9 cellular contexts compared by ENCODE assay signal in the genomic region with DNA sequence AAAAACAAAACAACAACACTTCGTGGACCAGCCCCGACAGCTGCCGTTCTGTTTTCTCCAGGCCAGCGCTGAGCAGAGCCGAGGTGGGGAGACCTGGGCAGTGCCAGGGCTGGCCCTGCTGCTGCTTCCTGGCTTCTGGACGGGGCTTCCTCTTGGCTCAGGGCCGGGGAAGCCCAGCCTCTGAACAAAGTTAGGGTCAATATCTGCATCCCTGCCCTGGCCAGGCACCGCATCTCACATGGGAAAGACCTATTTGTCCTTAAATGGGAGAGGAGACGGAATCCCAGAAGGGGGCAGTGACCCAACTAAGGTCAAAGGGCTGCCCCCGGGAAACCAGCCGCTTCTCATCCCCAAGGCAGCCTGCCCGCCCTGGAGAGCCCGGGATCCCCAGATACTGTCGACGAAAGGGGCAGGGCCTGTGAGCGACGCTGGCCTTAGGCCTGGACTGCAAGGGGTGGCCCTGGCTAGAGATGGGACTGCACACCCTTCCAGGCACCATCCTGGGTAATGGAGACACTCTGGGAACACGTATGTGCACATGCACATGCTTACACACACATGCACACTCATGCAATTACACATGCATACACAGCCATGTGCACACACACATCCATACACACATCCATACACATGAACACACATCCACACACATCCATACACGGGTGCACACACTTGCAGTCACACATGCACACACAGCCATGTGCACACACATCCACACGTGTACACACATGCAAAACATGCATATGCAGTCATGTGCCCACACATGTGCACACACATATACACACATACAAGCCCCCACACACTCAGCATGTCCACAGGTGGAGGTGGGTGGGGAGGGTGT. TPM values are rescaled to one million over a fixed set of nuclear protein-coding genes. Genes with fewer than 3 reads are reported as not detected.
DNase-seq lines count a peak whose midpoint lies in the region; ATAC-seq, FAIRE-seq and TF ChIP-seq lines count a peak whose summit lies in the region.
"Had no signal": no experiment of that assay in that cellular context is flagged by ENCODE, and none has a peak within 500 bp of the region (broad histone marks: within the 10 kb centered on the region; RNA-seq: fewer than 3 reads in every experiment).

No MANE protein-coding gene starts in this region.

- no peak overlapping the region for H3K27ac Mint-ChIP-seq in mesothelial cell of epicardium
- H3K27ac Mint-ChIP-seq: activated naive CD8-positive, alpha-beta T cell treated with anti-CD3 and anti-CD28 coated beads, Interleukin-2, amount 10 ng/mL, durations not matched to agents 7 days and 5 days had no signal

- peaks cover 17 to 19% of the 10 kb centered on the region in 2 donors for H3K4me1 ChIP-seq in neuronal stem cell (ENCODE audit: control insufficient read depth in 2 of 2, insufficient read depth in 1 of 2, low read depth in 1 of 2, low read length in 2 of 2)

- no CpG with 5 or more reads among the region's 20 CpGs for WGBS in neuronal stem cell (ENCODE audit: extremely low coverage in 2 of 2, insufficient read length in 2 of 2, insufficient replicate concordance in 1 of 2), 2 donors

- H3K18ac ChIP-seq in neuronal stem cell (ENCODE audit: low read length) = no peak overlapping the region

- peak overlapping the region; percentile 14 for H3K14ac ChIP-seq in neuronal stem cell (ENCODE audit: low read length)

- H3K9ac ChIP-seq in neuronal stem cell (ENCODE audit: low read depth, low read length, poor library complexity) = peak overlapping the region; percentile 55

- no peak overlapping the region for H3K23ac ChIP-seq in neuronal stem cell (ENCODE audit: low read depth, low read length, poor library complexity)

- peaks cover 0 to 5% (median 0%) of the 10 kb centered on the region in 3 experiments for H3K27me3 ChIP-seq in neuronal stem cell (ENCODE audit: control insufficient read depth in 3 of 3, insufficient read depth in 3 of 3, low read depth in 1 of 3, low read length in 3 of 3)

- no peak for TF ChIP-seq CTCF in mesothelial cell of epicardium (IDR thresholded peaks at IDR 0.05; ENCODE audit: unreplicated experiment)

- no peak overlapping the region for H3K4ac ChIP-seq in neuronal stem cell (ENCODE audit: low read length)

- no peak overlapping the region for H2BK120ac ChIP-seq in neuronal stem cell (ENCODE audit: low read depth, low read length)

- H2AK5ac ChIP-seq in neuronal stem cell (ENCODE audit: low read depth, low read length) = peak overlapping the region; percentile 82

- ATAC-seq in SK-N-SH treated with all-trans-retinoic acid at 6 μM for 48 hours (peak; percentile 68), Right ventricle myocardium superior (ENCODE audit: poor library complexity) (no peak)

- peaks cover 9% of the 10 kb centered on the region for H3K9me3 Mint-ChIP-seq in mesothelial cell of epicardium
- H3K9me3 Mint-ChIP-seq: activated naive CD8-positive, alpha-beta T cell treated with anti-CD3 and anti-CD28 coated beads, Interleukin-2, amount 10 ng/mL, durations not matched to agents 7 days and 5 days had no signal

- H4K91ac ChIP-seq in neuronal stem cell (ENCODE audit: low read depth, low read length, poor library complexity) = no peak overlapping the region

- no peak overlapping the region for H3K4me2 ChIP-seq in neuronal stem cell (ENCODE audit: insufficient read depth, low read length, poor library complexity, severe bottlenecking)

- H3K4me3 ChIP-seq in neuronal stem cell (ENCODE audit: low read length in 2 of 2) = peak overlapping the region in 1 of 2 donors; percentile 64

- H3K27me3 Mint-ChIP-seq in mesothelial cell of epicardium (ENCODE audit: low read depth) = no peaks in the 10 kb centered on the region

- H4K8ac ChIP-seq in neuronal stem cell (ENCODE audit: low read depth, low read length) = no peak overlapping the region

- intact Hi-C loops in Right ventricle myocardium superior (cut with DNase I) = loop anchor here (10.0 kb wide), 1 partner anchor 45 kb away; no protein-coding TSS in a partner anchor

- peak; percentile 95 for FAIRE-seq in urothelium cell line (lab: Jason Lieb, UNC)
- FAIRE-seq: endometrium had no signal

- H3K27ac ChIP-seq in neuronal stem cell (replicated peaks; ENCODE audit: low read length) = no peak overlapping the region

- no peaks in the 10 kb centered on the region for H3K79me1 ChIP-seq in neuronal stem cell (ENCODE audit: low read depth, low read length)

- no peaks in the 10 kb centered on the region for H3K36me3 Mint-ChIP-seq in mesothelial cell of epicardium
- H3K36me3 Mint-ChIP-seq: activated naive CD8-positive, alpha-beta T cell treated with anti-CD3 and anti-CD28 coated beads, Interleukin-2, amount 10 ng/mL, durations not matched to agents 7 days and 5 days had no signal

- peak; percentile 58 for DNase-seq in Right ventricle myocardium superior
- DNase-seq in neuronal stem cell (ENCODE audit: low spot score) = no peak
- DNase-seq in urothelium cell line (ENCODE audit: low spot score) = no peak
- no peak for DNase-seq in NCI-H226
- no peak for DNase-seq in NCI-H146 (lab: John Stamatoyannopoulos, UW)
- DNase-seq in mesothelial cell of epicardium (ENCODE audit: low spot score in 2 of 2, unreplicated experiment in 2 of 2) = no peak

- H2BK12ac ChIP-seq in neuronal stem cell (ENCODE audit: low read length) = no peak overlapping the region

- peaks cover 3 to 6% of the 10 kb centered on the region in 2 donors for H3K9me3 ChIP-seq in neuronal stem cell (replicated peaks in 1 of 2; ENCODE audit: control insufficient read depth in 2 of 2, insufficient read depth in 1 of 2, low read depth in 1 of 2, low read length in 2 of 2)

- H2BK15ac ChIP-seq in neuronal stem cell (ENCODE audit: low read length) = no peak overlapping the region

- no peak overlapping the region for H3K4me3 Mint-ChIP-seq in mesothelial cell of epicardium
- H3K4me3 Mint-ChIP-seq: activated naive CD8-positive, alpha-beta T cell treated with anti-CD3 and anti-CD28 coated beads, Interleukin-2, amount 10 ng/mL, durations not matched to agents 7 days and 5 days had no signal

- no peaks in the 10 kb centered on the region for H3K36me3 ChIP-seq in neuronal stem cell (replicated peaks in 1 of 2; ENCODE audit: control insufficient read depth in 2 of 2, insufficient read depth in 2 of 2, low read length in 2 of 2)

- peak overlapping the region; percentile 45 for H2BK5ac ChIP-seq in neuronal stem cell (ENCODE audit: low read length)

- H2AFZ ChIP-seq in neuronal stem cell (ENCODE audit: low read length) = no peak overlapping the region

- H3K4me1 Mint-ChIP-seq in mesothelial cell of epicardium = peaks cover 21% of the 10 kb centered on the region

TF ChIP-seq in SK-N-SH treated with all-trans-retinoic acid at 6 μM for 48 hours, 23 proteins besides CTCF, POLR2A, EP300 and RAD21:
- TF ChIP-seq ZFP3 (CRISPR knock-in tag; IDR thresholded peaks at IDR 0.05) (no peak), GLIS3 (CRISPR knock-in tag; IDR thresholded peaks at IDR 0.05) (no peak), ZFP30 (CRISPR knock-in tag; IDR thresholded peaks at IDR 0.05) (no peak), TCF4 (CRISPR knock-in tag; IDR thresholded peaks at IDR 0.05; ENCODE audit: borderline replicate concordance) (no peak), PPARA (CRISPR knock-in tag; IDR thresholded peaks at IDR 0.05; ENCODE audit: borderline replicate concordance) (no peak), POU6F1 (CRISPR knock-in tag; IDR thresholded peaks at IDR 0.05; ENCODE audit: borderline replicate concordance, low read depth) (no peak)

RNA-seq across cellular contexts. Expression of gene POFUT2, which starts 22.1 kb away (rescaled TPM):
- total RNA-seq in Right ventricle myocardium superior (15.3 TPM), mesothelial cell of epicardium (62.5 to 64.7 TPM (median 63.4 TPM) in 3 replicates)
- 33.3 TPM for polyA plus RNA-seq in neuronal stem cell (2013, experiment 1 of 2)
- 32.4 TPM for polyA plus RNA-seq in neuronal stem cell (2013, experiment 2 of 2)
